In genomic region chr3:160403028-160403545, GRCh38 we compare ENCODE assay signal across 8 cellular contexts. TPM values are rescaled to one million over a fixed set of nuclear protein-coding genes. Genes with fewer than 3 reads are reported as not detected.
DNase-seq lines count a peak whose midpoint lies in the region; ATAC-seq and TF ChIP-seq lines count a peak whose summit lies in the region.

No MANE protein-coding gene starts in this region.

- ATAC-seq in activated naive CD8-positive, alpha-beta T cell treated with anti-CD3 and anti-CD28 coated beads, Interleukin-2, amount 10 ng/mL, durations not matched to agents 7 days and 5 days (ENCODE audit: low read depth): no peak
- ATAC-seq in HG02981 (IDR thresholded peaks at IDR 0.05; ENCODE audit: unreplicated experiment): no peak
- no peak for ATAC-seq in stimulated activated naive B cell treated with anti-CD40 and anti-IgM and Interleukin-4, amounts not matched to agents 10 μg/mL and 1 μg/mL and 100 μg/mL, for 72 hours (replicated peaks)

- POLR2A ChIA-PET in activated naive CD8-positive, alpha-beta T cell treated with anti-CD3 and anti-CD28 coated beads, Interleukin-2, amount 10 ng/mL, durations not matched to agents 7 days and 5 days (lab: Charles Lee): interaction anchor here (2.9 kb wide), 1 partner anchor 46 kb away, joined by 39 read pairs; the partner anchor contains the start of gene TRIM59

- intact Hi-C loops in CD14-positive monocyte (cut with micrococcal nuclease): loop anchor here in 1 of 2 donors (5.0 kb wide), 1 partner anchor 44 kb away; the partner anchor contains the start of gene TRIM59
- intact Hi-C loops in ovary (cut with DNase I): no loop called here

- no peak for DNase-seq in CD14-positive monocyte (ENCODE audit: low spot score)
- DNase-seq in activated naive CD8-positive, alpha-beta T cell treated with anti-CD3 and anti-CD28 coated beads, Interleukin-2, amount 10 ng/mL, durations not matched to agents 7 days and 5 days: no peak
- no peak for DNase-seq in ovary
- DNase-seq in stimulated activated naive B cell treated with anti-CD40 and anti-IgM and Interleukin-4, amounts not matched to agents 10 μg/mL and 1 μg/mL and 100 μg/mL, for 72 hours: no peak
- DNase-seq in cerebellum (ENCODE audit: low spot score): no peak

- WGBS in HUES64: no CpG with 5 or more reads among the region's 2 CpGs
- WGBS in ovary, 3 donors: 74 to 81% (median 78%) methylated on average over 2 of the region's 2 CpGs

- TF ChIP-seq EP300 in ovary (IDR thresholded peaks at IDR 0.05): no peak

- H3K9me3 Mint-ChIP-seq in CD14-positive monocyte: no peaks in the 10 kb centered on the region
- H3K9me3 Mint-ChIP-seq in activated naive CD8-positive, alpha-beta T cell treated with anti-CD3 and anti-CD28 coated beads, Interleukin-2, amount 10 ng/mL, durations not matched to agents 7 days and 5 days: no peaks in the 10 kb centered on the region
- no peaks in the 10 kb centered on the region for H3K9me3 Mint-ChIP-seq in stimulated activated naive B cell treated with anti-CD40 and anti-IgM and Interleukin-4, amounts not matched to agents 10 μg/mL and 1 μg/mL and 100 μg/mL, for 72 hours

- H3K4me1 ChIP-seq in HUES64 (ENCODE audit: insufficient read depth, low read length): peaks cover 26% of the 10 kb centered on the region
- H3K4me1 ChIP-seq in mucosa of rectum (ENCODE audit: control insufficient read depth in 2 of 2, insufficient read depth in 2 of 2, low read length in 2 of 2): peaks cover 13 to 19% of the 10 kb centered on the region in 2 donors
- peaks cover under 1% of the 10 kb centered on the region for H3K4me1 ChIP-seq in ovary (ENCODE audit: insufficient read depth)

- H3K4me1 Mint-ChIP-seq in CD14-positive monocyte: peaks cover 43% of the 10 kb centered on the region
- H3K4me1 Mint-ChIP-seq in activated naive CD8-positive, alpha-beta T cell treated with anti-CD3 and anti-CD28 coated beads, Interleukin-2, amount 10 ng/mL, durations not matched to agents 7 days and 5 days: peaks cover 26% of the 10 kb centered on the region
- H3K4me1 Mint-ChIP-seq in stimulated activated naive B cell treated with anti-CD40 and anti-IgM and Interleukin-4, amounts not matched to agents 10 μg/mL and 1 μg/mL and 100 μg/mL, for 72 hours: peaks cover 19 to 41% of the 10 kb centered on the region in 2 donors

- H3K4me3 ChIP-seq in HUES64 (ENCODE audit: low read length) (peak overlapping the region; percentile 91), mucosa of rectum (ENCODE audit: low read length in 2 of 2) (peak overlapping the region; percentile 36 to 100), ovary (no peak overlapping the region)

- no peak overlapping the region for H3K27ac ChIP-seq in HUES64 (ENCODE audit: low read depth, low read length)
- no peak overlapping the region for H3K27ac ChIP-seq in mucosa of rectum (ENCODE audit: low read depth in 2 of 2, low read length in 2 of 2)
- H3K27ac ChIP-seq in ovary: no peak overlapping the region

- peak overlapping the region; percentile 16 to 65 for H3K4me3 Mint-ChIP-seq in CD14-positive monocyte
- H3K4me3 Mint-ChIP-seq in activated naive CD8-positive, alpha-beta T cell treated with anti-CD3 and anti-CD28 coated beads, Interleukin-2, amount 10 ng/mL, durations not matched to agents 7 days and 5 days: peak overlapping the region; percentile 92
- H3K4me3 Mint-ChIP-seq in stimulated activated naive B cell treated with anti-CD40 and anti-IgM and Interleukin-4, amounts not matched to agents 10 μg/mL and 1 μg/mL and 100 μg/mL, for 72 hours: peak overlapping the region in 1 of 2 donors; percentile 11

- TF ChIP-seq POLR2A in ovary (IDR thresholded peaks at IDR 0.05): no peak

- H3K9ac ChIP-seq in HUES64 (ENCODE audit: low read depth, low read length): no peak overlapping the region; the same call in 1 of the 2 replicates
- peak overlapping the region; percentile 66 to 81 for H3K9ac ChIP-seq in mucosa of rectum (ENCODE audit: low read depth in 1 of 2, low read length in 2 of 2)

- H3K27me3 ChIP-seq in HUES64 (ENCODE audit: insufficient read depth, low read length): no peaks in the 10 kb centered on the region
- no peaks in the 10 kb centered on the region for H3K27me3 ChIP-seq in mucosa of rectum (ENCODE audit: control insufficient read depth in 2 of 2, insufficient read depth in 2 of 2, low read length in 2 of 2)
- H3K27me3 ChIP-seq in ovary: no peaks in the 10 kb centered on the region

- H3K27ac Mint-ChIP-seq in CD14-positive monocyte: peak overlapping the region in 4 of 7 donors; percentile 5 to 82 (median 52)
- H3K27ac Mint-ChIP-seq in activated naive CD8-positive, alpha-beta T cell treated with anti-CD3 and anti-CD28 coated beads, Interleukin-2, amount 10 ng/mL, durations not matched to agents 7 days and 5 days: peak overlapping the region; percentile 14
- no peak overlapping the region for H3K27ac Mint-ChIP-seq in stimulated activated naive B cell treated with anti-CD40 and anti-IgM and Interleukin-4, amounts not matched to agents 10 μg/mL and 1 μg/mL and 100 μg/mL, for 72 hours

- H3K27me3 Mint-ChIP-seq in CD14-positive monocyte (ENCODE audit: low read depth in 3 of 3): no peaks in the 10 kb centered on the region
- H3K27me3 Mint-ChIP-seq in activated naive CD8-positive, alpha-beta T cell treated with anti-CD3 and anti-CD28 coated beads, Interleukin-2, amount 10 ng/mL, durations not matched to agents 7 days and 5 days: no peaks in the 10 kb centered on the region
- H3K27me3 Mint-ChIP-seq in stimulated activated naive B cell treated with anti-CD40 and anti-IgM and Interleukin-4, amounts not matched to agents 10 μg/mL and 1 μg/mL and 100 μg/mL, for 72 hours: peaks cover 0 to 7% of the 10 kb centered on the region in 2 donors

- H3K36me3 ChIP-seq in HUES64 (ENCODE audit: insufficient read depth, low read length) (peaks cover 63% of the 10 kb centered on the region), mucosa of rectum (ENCODE audit: control insufficient read depth in 2 of 2, insufficient read depth in 2 of 2, low read length in 2 of 2) (peaks cover 0 to 2% of the 10 kb centered on the region in 2 donors), ovary (no peaks in the 10 kb centered on the region)

- TF ChIP-seq CTCF in CD14-positive monocyte (IDR thresholded peaks at IDR 0.05) (no peak), ovary (IDR thresholded peaks at IDR 0.05) (no peak)

- H3K36me3 Mint-ChIP-seq in CD14-positive monocyte: peaks cover 3% of the 10 kb centered on the region in 2 donors
- peaks cover 44% of the 10 kb centered on the region for H3K36me3 Mint-ChIP-seq in activated naive CD8-positive, alpha-beta T cell treated with anti-CD3 and anti-CD28 coated beads, Interleukin-2, amount 10 ng/mL, durations not matched to agents 7 days and 5 days
- peaks cover 17 to 31% of the 10 kb centered on the region in 2 donors for H3K36me3 Mint-ChIP-seq in stimulated activated naive B cell treated with anti-CD40 and anti-IgM and Interleukin-4, amounts not matched to agents 10 μg/mL and 1 μg/mL and 100 μg/mL, for 72 hours

- H3K9me3 ChIP-seq in HUES64 (ENCODE audit: insufficient read depth, low read depth, low read length): no peaks in the 10 kb centered on the region
- H3K9me3 ChIP-seq in mucosa of rectum (ENCODE audit: control insufficient read depth in 2 of 2, low read length in 2 of 2): no peaks in the 10 kb centered on the region
- no peaks in the 10 kb centered on the region for H3K9me3 ChIP-seq in ovary

RNA-seq across cellular contexts. Expression of gene SMC4, which starts 3.6 kb away (rescaled TPM):
- 10 to 100 TPM in 1 of 2 donors, 1 to 10 TPM in 1; 6.8 to 17.2 TPM for polyA plus RNA-seq in CD14-positive monocyte
- 99.3 TPM for polyA plus RNA-seq in HUES64 (2013, experiment 1 of 2)
- polyA plus RNA-seq in HUES64 (2013, experiment 2 of 2): 114 TPM
- 100 to 1,000 TPM; 187 to 189 TPM for total RNA-seq in activated naive CD8-positive, alpha-beta T cell treated with anti-CD3 and anti-CD28 coated beads, Interleukin-2, amount 10 ng/mL, durations not matched to agents 7 days and 5 days
- total RNA-seq in ovary: 10 to 100 TPM; 12.6 to 24.4 (median 18.0) TPM
- 10 to 100 TPM in 1 of 2 donors, 1 to 10 TPM in 1; 8.9 to 28.2 TPM for polyA plus RNA-seq in ovary
- total RNA-seq in cerebellum: 69.8 TPM

RNA-seq across cellular contexts. Expression of gene IFT80, which starts 4.1 kb away (rescaled TPM):
- 1 to 10 TPM; 1.3 to 1.4 TPM for polyA plus RNA-seq in CD14-positive monocyte
- 18.4 TPM for polyA plus RNA-seq in HUES64 (2013, experiment 1 of 2)
- 24.5 TPM for polyA plus RNA-seq in HUES64 (2013, experiment 2 of 2)
- 10 to 100 TPM; 27.9 to 29.2 TPM for total RNA-seq in activated naive CD8-positive, alpha-beta T cell treated with anti-CD3 and anti-CD28 coated beads, Interleukin-2, amount 10 ng/mL, durations not matched to agents 7 days and 5 days
- total RNA-seq in ovary: 10 to 100 TPM; 22.7 to 39.6 (median 29.8) TPM
- 10 to 100 TPM; 16.8 to 19.4 TPM for polyA plus RNA-seq in ovary
- 55.4 TPM for total RNA-seq in cerebellum

RNA-seq across cellular contexts. Expression of gene TRIM59, which starts 46.5 kb away (rescaled TPM):
- polyA plus RNA-seq in CD14-positive monocyte (1 to 10 TPM; 4.2 TPM), ovary (1 to 10 TPM; 1.4 to 2.6 TPM)
- polyA plus RNA-seq in HUES64 (2013, experiment 1 of 2): 33.7 TPM
- 34.2 TPM for polyA plus RNA-seq in HUES64 (2013, experiment 2 of 2)
- total RNA-seq in activated naive CD8-positive, alpha-beta T cell treated with anti-CD3 and anti-CD28 coated beads, Interleukin-2, amount 10 ng/mL, durations not matched to agents 7 days and 5 days: 10 to 100 TPM; 40.7 to 43.5 TPM
- total RNA-seq in ovary (1 to 10 TPM; 1.6 to 4.8 (median 2.1) TPM), cerebellum (13.2 TPM)
